In the genomic region with DNA sequence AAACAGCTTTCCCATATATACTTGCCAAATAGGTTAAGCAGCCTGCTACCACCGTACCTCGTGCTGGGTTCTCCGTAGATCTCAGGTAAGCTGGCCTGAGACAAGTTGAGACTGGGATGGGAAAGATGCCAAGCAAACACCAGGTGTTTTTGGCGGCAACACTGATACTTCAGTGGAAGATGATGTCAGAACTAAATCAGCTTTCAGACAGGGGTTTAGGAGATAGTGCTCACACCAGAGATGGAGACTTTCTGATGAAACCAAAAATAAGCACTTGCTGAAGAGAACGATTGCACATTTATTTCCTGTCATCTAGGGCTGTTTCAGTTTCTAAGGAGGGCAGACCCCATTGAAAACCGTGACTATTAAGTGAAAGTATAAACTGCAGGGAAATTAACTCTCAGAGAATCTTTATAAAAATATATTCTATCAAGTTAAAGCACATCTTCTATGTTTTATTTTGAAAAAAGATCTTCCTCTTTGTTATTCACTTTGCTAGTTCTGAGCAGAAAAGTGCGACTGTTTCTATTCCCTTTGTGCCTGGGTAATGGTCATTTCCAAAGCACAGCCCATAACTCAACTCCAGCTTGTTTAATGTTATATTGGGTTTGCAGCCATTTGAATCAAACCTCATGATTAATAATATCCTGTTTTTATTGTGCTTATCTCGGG, we compare ENCODE assay signal across 9 cellular contexts.
DNase-seq lines count a peak whose midpoint lies in the region; ATAC-seq, FAIRE-seq and TF ChIP-seq lines count a peak whose summit lies in the region.
"Had no signal": no experiment of that assay in that cellular context is flagged by ENCODE, and none has a peak within 500 bp of the region (broad histone marks: within the 10 kb centered on the region; RNA-seq: fewer than 3 reads in every experiment).

No MANE protein-coding gene starts in this region.

- H3K9me3 ChIP-seq in SU-DHL-6 (ENCODE audit: insufficient read depth, low read length) (no peaks in the 10 kb centered on the region), right atrium auricular region (no peaks in the 10 kb centered on the region)

- no peaks in the 10 kb centered on the region for H3K79me2 ChIP-seq in SU-DHL-6 (ENCODE audit: insufficient read depth, low read length)

- H3K9me2 ChIP-seq in SU-DHL-6 (replicated peaks; ENCODE audit: insufficient read depth, low read length) = no peaks in the 10 kb centered on the region

- peak overlapping the region; percentile 14; the same call in 1 of the 2 replicates for H3K4me3 ChIP-seq in GM12864 (ENCODE audit: low read depth, low read length)
- no peak overlapping the region for H3K4me3 ChIP-seq in SU-DHL-6 (ENCODE audit: insufficient read depth, low read length, poor library complexity, severe bottlenecking)
- H3K4me3 ChIP-seq in right atrium auricular region = no peak overlapping the region

- H3K36me3 ChIP-seq in SU-DHL-6 (ENCODE audit: low read length) (no peaks in the 10 kb centered on the region), right atrium auricular region (peaks cover 27% of the 10 kb centered on the region)

- no peaks in the 10 kb centered on the region for H3K4me1 ChIP-seq in right atrium auricular region

- ATAC-seq in GM21360 (IDR thresholded peaks at IDR 0.05; ENCODE audit: unreplicated experiment) = peak; percentile 98
- peak; percentile 100 for ATAC-seq in HG03520 (IDR thresholded peaks at IDR 0.05; ENCODE audit: unreplicated experiment)

- H3K27me3 ChIP-seq in SU-DHL-6 (ENCODE audit: low read length) (no peaks in the 10 kb centered on the region), right atrium auricular region (no peaks in the 10 kb centered on the region)

- peak overlapping the region; percentile 38 for H3K4me2 ChIP-seq in SU-DHL-6 (ENCODE audit: low read depth, low read length, poor library complexity, severe bottlenecking)

- DNase-seq in GM12864 (ENCODE audit: low read depth) = peak; percentile 59
- no peak for DNase-seq in frontal cortex (ENCODE audit: low spot score in 2 of 2)
- no peak for DNase-seq in head of caudate nucleus
- no peak for DNase-seq in stimulated activated CD4-positive, alpha-beta T cell treated with anti-CD3 and anti-CD28 coated beads, Interleukin-1b, Interleukin-23, amount 100 ng/mL, for 48 hours
- no peak for DNase-seq in right atrium auricular region (ENCODE audit: low spot score)
- DNase-seq: IMR-90 had no signal

- intact Hi-C loops in head of caudate nucleus (cut with DNase I) = no loop called here

- H2AFZ ChIP-seq in SU-DHL-6 (ENCODE audit: low read depth, low read length, severe bottlenecking) = peak overlapping the region; percentile 44

- TF ChIP-seq CTCF in GM12864 (IDR thresholded peaks at IDR 0.05; ENCODE audit: low read depth, low read length, missing control alignments) = no peak
- TF ChIP-seq CTCF in SU-DHL-6 (IDR thresholded peaks at IDR 0.05; ENCODE audit: insufficient read depth, low read length, poor library complexity, severe bottlenecking) = no peak
- no peak for TF ChIP-seq CTCF in right atrium auricular region (IDR thresholded peaks at IDR 0.05)

- no peak overlapping the region for H3K27ac ChIP-seq in SU-DHL-6 (ENCODE audit: low read depth, low read length)
- no peak overlapping the region for H3K27ac ChIP-seq in right atrium auricular region

- H3K9ac ChIP-seq in SU-DHL-6 (ENCODE audit: low read length) = no peak overlapping the region

- H3F3A ChIP-seq in SU-DHL-6 (ENCODE audit: insufficient read depth) = no peaks in the 10 kb centered on the region

- no peaks in the 10 kb centered on the region for H4K20me1 ChIP-seq in SU-DHL-6 (ENCODE audit: low read depth, low read length)

- no peak for FAIRE-seq in frontal cortex (lab: Jason Lieb, UNC)
